In the genomic region with DNA sequence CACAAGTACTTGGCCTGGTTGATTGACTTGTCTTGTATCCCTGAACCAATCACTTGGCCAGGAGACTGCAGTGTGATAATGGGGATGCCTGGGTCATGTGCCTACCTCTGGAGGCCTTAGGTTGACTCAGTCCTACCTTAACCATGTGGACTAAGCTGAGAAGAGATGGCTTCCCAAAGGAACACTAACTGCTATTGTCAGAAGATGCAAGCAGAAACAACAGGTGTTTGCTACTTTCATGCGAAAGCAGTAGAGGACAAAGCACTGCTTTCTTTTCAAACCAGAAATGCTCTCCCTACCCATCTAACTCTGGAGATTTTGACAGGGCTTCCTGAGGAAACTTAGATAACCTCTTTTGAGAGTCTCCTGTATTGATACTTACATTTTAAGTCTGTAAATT, we compare ENCODE assay signal across 23 cellular contexts. TPM values are rescaled to one million over a fixed set of nuclear protein-coding genes. Genes with fewer than 3 reads are reported as not detected.
A peak's percentile ranks its signal among the peaks of the same experiment; 100 is the strongest.
DNase-seq lines count a peak whose midpoint lies in the region; ATAC-seq, FAIRE-seq and TF ChIP-seq lines count a peak whose summit lies in the region.
"Had no signal": no experiment of that assay in that cellular context is flagged by ENCODE, and none has a peak within 500 bp of the region (broad histone marks: within the 10 kb centered on the region; RNA-seq: fewer than 3 reads in every experiment).

No MANE protein-coding gene starts in this region.

- no peak for DNase-seq in GM12878 (ENCODE audit: low read depth, low spot score)
- no peak for DNase-seq in GOT3 (lab: John Stamatoyannopoulos, UW)
- DNase-seq in endothelial cell (ENCODE audit: low spot score) = no peak
- DNase-seq in Karpas-422 = no peak
- DNase-seq in COLO829 (ENCODE audit: low spot score) = no peak
- DNase-seq: 8988T; ACHN; AML-193; BE2C; CD4-positive, CD25-positive, alpha-beta regulatory T cell; CD8-positive, alpha-beta T cell; DMS 273 treated with DMSO at 0.1 percent for 48 hours; DMS79; EL; GDM1 had no signal

- H3K79me2 ChIP-seq in GM12878 (ENCODE audit: control insufficient read depth, insufficient read depth, low read length) = no peaks in the 10 kb centered on the region
- H3K79me2 ChIP-seq in Karpas-422 (ENCODE audit: low read length) = peaks cover 23% of the 10 kb centered on the region

- no peaks in the 10 kb centered on the region for H3K9me3 ChIP-seq in BLaER1 treated with 17β-estradiol and CSF1 and Interleukin-3, amounts not matched to agents 10 nM and 100 nM (replicated peaks in 1 of 11)
- no peaks in the 10 kb centered on the region for H3K9me3 ChIP-seq in HEK293 (ENCODE audit: control insufficient read depth, insufficient read depth, low read depth, low read length)
- H3K9me3 ChIP-seq in GM12878 (replicated peaks; ENCODE audit: control insufficient read depth, insufficient read depth, low read length) = no peaks in the 10 kb centered on the region
- H3K9me3 ChIP-seq in Karpas-422 (ENCODE audit: low read length) = no peaks in the 10 kb centered on the region
- H3K9me3 ChIP-seq: A549, BE2C, HAP-1 had no signal

- peaks cover 1% of the 10 kb centered on the region for H3K27me3 Mint-ChIP-seq in endothelial cell (ENCODE audit: unreplicated experiment)
- H3K27me3 Mint-ChIP-seq: CD4-positive, CD25-positive, alpha-beta regulatory T cell had no signal

- no peaks in the 10 kb centered on the region for H3K9me3 Mint-ChIP-seq in endothelial cell (ENCODE audit: unreplicated experiment)
- H3K9me3 Mint-ChIP-seq: CD4-positive, CD25-positive, alpha-beta regulatory T cell; CD8-positive, alpha-beta T cell had no signal

- no peak for TF ChIP-seq EP300 in GM12878 (IDR thresholded peaks at IDR 0.05; ENCODE audit: borderline replicate concordance in 1 of 2, control insufficient read depth in 1 of 2, low read depth in 2 of 2, low read length in 2 of 2)

- SMC1A ChIA-PET in GM12878 (lab: Charles Lee; ENCODE audit: uncharacterized antibody, unreplicated experiment) = no interaction called here

- H3K36me3 Mint-ChIP-seq in endothelial cell (ENCODE audit: low read depth, unreplicated experiment) = peaks cover 10% of the 10 kb centered on the region

- no peak overlapping the region for H3K27ac ChIP-seq in BLaER1 treated with 17β-estradiol and CSF1 and Interleukin-3, amounts not matched to agents 10 nM and 100 nM
- no peak overlapping the region for H3K27ac ChIP-seq in HEK293 (ENCODE audit: extremely low read depth, low read depth, low read length)
- H3K27ac ChIP-seq in GM12878 (ENCODE audit: control insufficient read depth, insufficient read depth) = no peak overlapping the region
- H3K27ac ChIP-seq in Karpas-422 (ENCODE audit: low read length) = no peak overlapping the region
- H3K27ac ChIP-seq: A549, C4-2B had no signal

- TF ChIP-seq RAD21 in GM12878 (IDR thresholded peaks at IDR 0.05; ENCODE audit: insufficient read depth, low read depth, low read length) = no peak

- no peak overlapping the region for H3K4me3 Mint-ChIP-seq in endothelial cell (ENCODE audit: unreplicated experiment)
- H3K4me3 Mint-ChIP-seq: CD4-positive, CD25-positive, alpha-beta regulatory T cell; CD8-positive, alpha-beta T cell had no signal

- CTCF ChIA-PET in HEK293 (lab: Yijun Ruan, JAX) (interaction anchor here (0.6 to 0.7 kb wide), 2 partner anchors 27 to 153 kb away, joined by 3 read pairs; no protein-coding TSS in a partner anchor), GM12878 (lab: Yijun Ruan, JAX) (interaction anchor here (1.3 kb wide), 1 partner anchor 9 kb away, joined by 3 read pairs; no protein-coding TSS in a partner anchor)

- no peaks in the 10 kb centered on the region for H3K9me2 ChIP-seq in Karpas-422 (replicated peaks; ENCODE audit: insufficient read depth, low read length)

- peak overlapping the region in 8 of 11 experiments; percentile 46 to 63 (median 50); a peak in 16 of 22 replicates for H3K4me2 ChIP-seq in BLaER1 treated with 17β-estradiol and CSF1 and Interleukin-3, amounts not matched to agents 10 nM and 100 nM
- H3K4me2 ChIP-seq in GM12878 (ENCODE audit: control insufficient read depth, insufficient read depth) = no peak overlapping the region
- H3K4me2 ChIP-seq in Karpas-422 (ENCODE audit: low read depth, low read length, poor library complexity, severe bottlenecking) = no peak overlapping the region
- H3K4me2 ChIP-seq: A549 had no signal

- no peaks in the 10 kb centered on the region for H3K27me3 ChIP-seq in BLaER1 treated with 17β-estradiol and CSF1 and Interleukin-3, amounts not matched to agents 10 nM and 100 nM
- H3K27me3 ChIP-seq in GM12878 (replicated peaks in 1 of 2; ENCODE audit: control insufficient read depth in 2 of 2, insufficient read depth in 2 of 2, low read length in 1 of 2) (no peaks in the 10 kb centered on the region), Karpas-422 (ENCODE audit: low read length) (no peaks in the 10 kb centered on the region)
- H3K27me3 ChIP-seq: BE2C had no signal

- RAD21 ChIA-PET in GM12878 (lab: Charles Lee; ENCODE audit: unreplicated experiment) = interaction anchor here (0.7 kb wide), 1 partner anchor 137 kb away, joined by 3 read pairs; no protein-coding TSS in a partner anchor

- no TSS peak for BruUV-seq in GM12878 (replicated peaks; lab: Mats Ljungman, UMichigan)

- POLR2A ChIA-PET in HEK293 (lab: Yijun Ruan, JAX) (no interaction called here), GM12878 (lab: Charles Lee) (no interaction called here)

- H2AFZ ChIP-seq in GM12878 (ENCODE audit: control insufficient read depth, low read depth, low read length) = no peak overlapping the region
- H2AFZ ChIP-seq in Karpas-422 (ENCODE audit: low read length) = no peak overlapping the region

- no peaks in the 10 kb centered on the region for H3K4me1 Mint-ChIP-seq in endothelial cell (ENCODE audit: unreplicated experiment)

- H4K20me1 ChIP-seq in BLaER1 treated with 17β-estradiol and CSF1 and Interleukin-3, amounts not matched to agents 10 nM and 100 nM = peaks cover 0 to 12% (median 0%) of the 10 kb centered on the region in 11 experiments; a peak in 2 of 22 replicates
- H4K20me1 ChIP-seq in GM12878 (ENCODE audit: control insufficient read depth, insufficient read depth) (no peaks in the 10 kb centered on the region), Karpas-422 (ENCODE audit: insufficient read depth, low read depth, low read length) (no peaks in the 10 kb centered on the region)

- no peak for ATAC-seq in GM12878
- ATAC-seq: A549; CD8-positive, alpha-beta T cell had no signal

- peaks cover 47 to 99% (median 72%) of the 10 kb centered on the region in 11 experiments for H3K36me3 ChIP-seq in BLaER1 treated with 17β-estradiol and CSF1 and Interleukin-3, amounts not matched to agents 10 nM and 100 nM
- H3K36me3 ChIP-seq in HEK293 (ENCODE audit: control insufficient read depth in 2 of 2, insufficient read depth in 1 of 2, low read length in 2 of 2) (peaks cover 31 to 47% of the 10 kb centered on the region in 2 experiments; a peak in 2 of 3 replicates), GM12878 (ENCODE audit: control insufficient read depth in 2 of 2, insufficient read depth in 2 of 2, low read length in 1 of 2) (peaks cover 0 to 12% of the 10 kb centered on the region in 2 experiments), Karpas-422 (ENCODE audit: insufficient read depth, low read length) (peaks cover 52% of the 10 kb centered on the region; the same call in 1 of the 2 replicates)

- 92% methylated on average over 1 of the region's 1 CpG for WGBS in GM12878 (ENCODE audit: insufficient coverage, insufficient replicate concordance, low lambda C conversion rate, missing lambda C conversion rate)

- no peak overlapping the region for H3K4me3 ChIP-seq in BLaER1 treated with 17β-estradiol and CSF1 and Interleukin-3, amounts not matched to agents 10 nM and 100 nM
- H3K4me3 ChIP-seq in HEK293 (ENCODE audit: low read depth, low read length) = no peak overlapping the region
- H3K4me3 ChIP-seq in GM12878 = no peak overlapping the region
- H3K4me3 ChIP-seq in Karpas-422 (ENCODE audit: low read length) = no peak overlapping the region
- H3K4me3 ChIP-seq: A549, HAP-1 had no signal

- H3K9ac ChIP-seq in BLaER1 treated with 17β-estradiol and CSF1 and Interleukin-3, amounts not matched to agents 10 nM and 100 nM = no peak overlapping the region
- no peak overlapping the region for H3K9ac ChIP-seq in GM12878 (ENCODE audit: control insufficient read depth, insufficient read depth, low read length)
- H3K9ac ChIP-seq in Karpas-422 (ENCODE audit: low read length) = no peak overlapping the region

- no peak overlapping the region for H3K27ac Mint-ChIP-seq in endothelial cell (ENCODE audit: unreplicated experiment)
- H3K27ac Mint-ChIP-seq: CD8-positive, alpha-beta T cell had no signal

- in situ Hi-C loops in GM12878 (cut with MboI) = no loop called here

- no peak for TF ChIP-seq POLR2A in GM12878 (IDR thresholded peaks at IDR 0.05; ENCODE audit: low read depth, low read length)

- peak; percentile 49 for FAIRE-seq in GM12878 (lab: Jason Lieb, UNC)
- FAIRE-seq: D721Med, GM12891, GM18507 had no signal

- TF ChIP-seq CTCF in HEK293 (tag by site-specific recombination; IDR thresholded peaks at IDR 0.05) (no peak), GM12878 (IDR thresholded peaks at IDR 0.05 in 2 of 3, conservative IDR thresholded peaks at IDR 0.05 in 1 of 3; ENCODE audit: control insufficient read depth in 2 of 3, extremely low read depth in 1 of 3, insufficient read depth in 1 of 3, low read depth in 3 of 3, low read length in 3 of 3) (no peak), endothelial cell (IDR thresholded peaks at IDR 0.05; ENCODE audit: unreplicated experiment) (no peak)

- intact Hi-C loops in GM12878 (cut with micrococcal nuclease; ENCODE audit: unreplicated experiment) = no loop called here

- H3K4me1 ChIP-seq in BLaER1 treated with 17β-estradiol and CSF1 and Interleukin-3, amounts not matched to agents 10 nM and 100 nM = peaks cover 0 to 18% (median 14%) of the 10 kb centered on the region in 10 experiments; a peak in 14 of 20 replicates
- H3K4me1 ChIP-seq in HEK293 (ENCODE audit: control insufficient read depth, insufficient read depth, low read length) (no peaks in the 10 kb centered on the region), GM12878 (ENCODE audit: control insufficient read depth, insufficient read depth, low read length) (no peaks in the 10 kb centered on the region), Karpas-422 (ENCODE audit: low read length) (peaks cover 5% of the 10 kb centered on the region)
- H3K4me1 ChIP-seq: BE2C, HAP-1 had no signal

RNA-seq across cellular contexts. Expression of a gene that starts 22.9 kb away (rescaled TPM):
- total RNA-seq in GM12878 (2013; cell fraction: nucleolus; rRNA removed) = 82.8 and 197 TPM in 2 replicates
- total RNA-seq in GM12878 (2014; rRNA removed) (39.6 and 51.0 TPM in 2 replicates), GM12878 (2014; rRNA removed; fragmentation: Illumina TruSeq; extraction: Trizol) (44.5 and 46.8 TPM in 2 replicates), GM12878 (2021) (26.0 and 27.0 TPM in 2 replicates), endothelial cell (ENCODE audit: unreplicated experiment) (21.4 TPM)
- 19.6 TPM for polyA plus RNA-seq in GM12878 (2011; ENCODE audit: low read depth)
- polyA plus RNA-seq in GM12878 (2011; rRNA removed) (59.6 and 76.7 TPM in 2 replicates), GM12878 (2014; fragmentation: Illumina TruSeq; extraction: Trizol) (40.8 and 46.7 TPM in 2 replicates), GM12878 (2014; fragmentation: Nextera tagmentation; extraction: Ambion mirVana) (10 to 100 TPM; 80.3 to 93.9 TPM), GM12878 (2014; rRNA removed) (41.4 and 44.8 TPM in 2 replicates), GM12878 (2016; fragmentation: Nextera tagmentation; extraction: Ambion mirVana) (10 to 100 TPM; 41.5 to 44.5 TPM)
- 20.4 and 21.6 TPM in 2 replicates for polyA plus RNA-seq in GM12878 (2011; cell fraction: cytosol; rRNA removed)
- polyA plus RNA-seq in GM12878 (2011; cell fraction: nucleus; rRNA removed) = 28.0 and 41.1 TPM in 2 replicates
- 30.9 and 40.1 TPM in 2 replicates for polyA plus RNA-seq in GM12878 (2012)
- 35.7 and 47.3 TPM in 2 replicates for polyA minus RNA-seq in GM12878 (2011; rRNA and poly(A)+ RNA removed)
- polyA minus RNA-seq in GM12878 (2011; cell fraction: cytosol; rRNA and poly(A)+ RNA removed) = 25.6 and 27.0 TPM in 2 replicates
- 129 and 138 TPM in 2 replicates for polyA minus RNA-seq in GM12878 (2011; cell fraction: nucleus; rRNA and poly(A)+ RNA removed)
- total RNA-seq in Karpas-422 (2014; rRNA removed; shearing (Covaris generic); ENCODE audit: low replicate concordance) = 42.1 and 47.1 TPM in 2 replicates

Comparison
In these comparisons a context has a peak if more than half of its experiments do, and no peak if none do; other contexts are left out.
1. H3K4me2 ChIP-seq: peak in BLaER1 treated with 17β-estradiol and CSF1 and Interleukin-3, amounts not matched to agents 10 nM and 100 nM (8 of 11); none in GM12878 (single experiment) and Karpas-422 (single experiment).